Comparison of ENCODE assay signal across 1 cellular context in the genomic region with DNA sequence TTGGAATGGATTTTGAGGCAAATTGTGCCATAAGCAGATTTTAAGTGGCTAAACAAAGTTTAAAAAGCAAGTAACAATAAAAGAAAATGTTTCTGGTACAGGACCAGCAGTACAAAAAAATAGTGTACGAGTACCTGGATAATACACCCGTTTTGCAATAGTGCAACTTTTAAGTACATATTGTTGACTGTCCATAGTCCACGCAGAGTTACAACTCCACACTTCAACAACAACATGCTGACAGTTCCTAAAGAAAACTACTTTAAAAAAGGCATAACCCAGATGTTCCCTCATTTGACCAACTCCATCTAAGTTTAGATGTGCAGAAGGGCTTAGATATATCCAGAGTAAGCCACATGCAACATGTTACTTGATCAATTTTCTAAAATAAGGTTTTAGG.
TF ChIP-seq lines count a peak whose summit lies in the region.

No MANE protein-coding gene starts in this region.

TF ChIP-seq in HepG2, 621 proteins besides CTCF, POLR2A, EP300 and RAD21 (continued from another document and continues in another):
- TF ChIP-seq, protein P1, sequence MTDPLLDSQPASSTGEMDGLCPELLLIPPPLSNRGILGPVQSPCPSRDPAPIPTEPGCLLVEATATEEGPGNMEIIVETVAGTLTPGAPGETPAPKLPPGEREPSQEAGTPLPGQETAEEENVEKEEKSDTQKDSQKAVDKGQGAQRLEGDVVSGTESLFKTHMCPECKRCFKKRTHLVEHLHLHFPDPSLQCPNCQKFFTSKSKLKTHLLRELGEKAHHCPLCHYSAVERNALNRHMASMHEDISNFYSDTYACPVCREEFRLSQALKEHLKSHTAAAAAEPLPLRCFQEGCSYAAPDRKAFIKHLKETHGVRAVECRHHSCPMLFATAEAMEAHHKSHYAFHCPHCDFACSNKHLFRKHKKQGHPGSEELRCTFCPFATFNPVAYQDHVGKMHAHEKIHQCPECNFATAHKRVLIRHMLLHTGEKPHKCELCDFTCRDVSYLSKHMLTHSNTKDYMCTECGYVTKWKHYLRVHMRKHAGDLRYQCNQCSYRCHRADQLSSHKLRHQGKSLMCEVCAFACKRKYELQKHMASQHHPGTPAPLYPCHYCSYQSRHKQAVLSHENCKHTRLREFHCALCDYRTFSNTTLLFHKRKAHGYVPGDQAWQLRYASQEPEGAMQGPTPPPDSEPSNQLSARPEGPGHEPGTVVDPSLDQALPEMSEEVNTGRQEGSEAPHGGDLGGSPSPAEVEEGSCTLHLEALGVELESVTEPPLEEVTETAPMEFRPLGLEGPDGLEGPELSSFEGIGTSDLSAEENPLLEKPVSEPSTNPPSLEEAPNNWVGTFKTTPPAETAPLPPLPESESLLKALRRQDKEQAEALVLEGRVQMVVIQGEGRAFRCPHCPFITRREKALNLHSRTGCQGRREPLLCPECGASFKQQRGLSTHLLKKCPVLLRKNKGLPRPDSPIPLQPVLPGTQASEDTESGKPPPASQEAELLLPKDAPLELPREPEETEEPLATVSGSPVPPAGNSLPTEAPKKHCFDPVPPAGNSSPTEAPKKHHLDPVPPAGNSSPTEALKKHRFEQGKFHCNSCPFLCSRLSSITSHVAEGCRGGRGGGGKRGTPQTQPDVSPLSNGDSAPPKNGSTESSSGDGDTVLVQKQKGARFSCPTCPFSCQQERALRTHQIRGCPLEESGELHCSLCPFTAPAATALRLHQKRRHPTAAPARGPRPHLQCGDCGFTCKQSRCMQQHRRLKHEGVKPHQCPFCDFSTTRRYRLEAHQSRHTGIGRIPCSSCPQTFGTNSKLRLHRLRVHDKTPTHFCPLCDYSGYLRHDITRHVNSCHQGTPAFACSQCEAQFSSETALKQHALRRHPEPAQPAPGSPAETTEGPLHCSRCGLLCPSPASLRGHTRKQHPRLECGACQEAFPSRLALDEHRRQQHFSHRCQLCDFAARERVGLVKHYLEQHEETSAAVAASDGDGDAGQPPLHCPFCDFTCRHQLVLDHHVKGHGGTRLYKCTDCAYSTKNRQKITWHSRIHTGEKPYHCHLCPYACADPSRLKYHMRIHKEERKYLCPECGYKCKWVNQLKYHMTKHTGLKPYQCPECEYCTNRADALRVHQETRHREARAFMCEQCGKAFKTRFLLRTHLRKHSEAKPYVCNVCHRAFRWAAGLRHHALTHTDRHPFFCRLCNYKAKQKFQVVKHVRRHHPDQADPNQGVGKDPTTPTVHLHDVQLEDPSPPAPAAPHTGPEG (CRISPR knock-in tag; IDR thresholded peaks at IDR 0.05), result no peak
- TF ChIP-seq, protein P2, sequence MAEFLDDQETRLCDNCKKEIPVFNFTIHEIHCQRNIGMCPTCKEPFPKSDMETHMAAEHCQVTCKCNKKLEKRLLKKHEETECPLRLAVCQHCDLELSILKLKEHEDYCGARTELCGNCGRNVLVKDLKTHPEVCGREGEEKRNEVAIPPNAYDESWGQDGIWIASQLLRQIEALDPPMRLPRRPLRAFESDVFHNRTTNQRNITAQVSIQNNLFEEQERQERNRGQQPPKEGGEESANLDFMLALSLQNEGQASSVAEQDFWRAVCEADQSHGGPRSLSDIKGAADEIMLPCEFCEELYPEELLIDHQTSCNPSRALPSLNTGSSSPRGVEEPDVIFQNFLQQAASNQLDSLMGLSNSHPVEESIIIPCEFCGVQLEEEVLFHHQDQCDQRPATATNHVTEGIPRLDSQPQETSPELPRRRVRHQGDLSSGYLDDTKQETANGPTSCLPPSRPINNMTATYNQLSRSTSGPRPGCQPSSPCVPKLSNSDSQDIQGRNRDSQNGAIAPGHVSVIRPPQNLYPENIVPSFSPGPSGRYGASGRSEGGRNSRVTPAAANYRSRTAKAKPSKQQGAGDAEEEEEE (CRISPR knock-in tag; IDR thresholded peaks at IDR 0.05; ENCODE audit: borderline replicate concordance), result no peak
- TF ChIP-seq EZH2 (conservative IDR thresholded peaks at IDR 0.05; ENCODE audit: low read depth, low read length) (no peak), ZFP90 (CRISPR knock-in tag; IDR thresholded peaks at IDR 0.05; ENCODE audit: borderline replicate concordance) (no peak), THAP11 (CRISPR knock-in tag; IDR thresholded peaks at IDR 0.05) (no peak), ARID2 (CRISPR knock-in tag; IDR thresholded peaks at IDR 0.05; ENCODE audit: borderline replicate concordance) (no peak), GLI4 (CRISPR knock-in tag; IDR thresholded peaks at IDR 0.05; ENCODE audit: borderline replicate concordance) (no peak), ATAD3A (CRISPR knock-in tag; IDR thresholded peaks at IDR 0.05) (no peak), THYN1 (CRISPR knock-in tag; IDR thresholded peaks at IDR 0.05; ENCODE audit: borderline replicate concordance, low read depth) (no peak), GZF1 (CRISPR knock-in tag; IDR thresholded peaks at IDR 0.05) (no peak), RBM39 (IDR thresholded peaks at IDR 0.05; ENCODE audit: low read depth, low read length, poor library complexity, severe bottlenecking) (no peak), KLF15 (CRISPR knock-in tag; IDR thresholded peaks at IDR 0.05; ENCODE audit: borderline replicate concordance) (no peak), ZBTB42 (CRISPR knock-in tag; IDR thresholded peaks at IDR 0.05) (no peak), KAT8 (CRISPR knock-in tag; IDR thresholded peaks at IDR 0.05) (peak; percentile 47; the same call in 1 of the 2 replicates), ZC3H4 (CRISPR knock-in tag; IDR thresholded peaks at IDR 0.05; ENCODE audit: borderline replicate concordance) (no peak), ZNF34 (CRISPR knock-in tag; IDR thresholded peaks at IDR 0.05; ENCODE audit: borderline replicate concordance) (no peak), GTF3A (CRISPR knock-in tag; conservative IDR thresholded peaks at IDR 0.05) (no peak), ZFYVE20 (CRISPR knock-in tag; IDR thresholded peaks at IDR 0.05; ENCODE audit: borderline replicate concordance, low read depth) (no peak)
- TF ChIP-seq, protein P3, sequence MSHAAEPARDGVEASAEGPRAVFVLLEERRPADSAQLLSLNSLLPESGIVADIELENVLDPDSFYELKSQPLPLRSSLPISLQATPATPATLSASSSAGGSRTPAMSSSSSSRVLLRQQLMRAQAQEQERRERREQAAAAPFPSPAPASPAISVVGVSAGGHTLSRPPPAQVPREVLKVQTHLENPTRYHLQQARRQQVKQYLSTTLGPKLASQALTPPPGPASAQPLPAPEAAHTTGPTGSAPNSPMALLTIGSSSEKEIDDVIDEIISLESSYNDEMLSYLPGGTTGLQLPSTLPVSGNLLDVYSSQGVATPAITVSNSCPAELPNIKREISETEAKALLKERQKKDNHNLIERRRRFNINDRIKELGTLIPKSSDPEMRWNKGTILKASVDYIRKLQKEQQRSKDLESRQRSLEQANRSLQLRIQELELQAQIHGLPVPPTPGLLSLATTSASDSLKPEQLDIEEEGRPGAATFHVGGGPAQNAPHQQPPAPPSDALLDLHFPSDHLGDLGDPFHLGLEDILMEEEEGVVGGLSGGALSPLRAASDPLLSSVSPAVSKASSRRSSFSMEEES (CRISPR knock-in tag; IDR thresholded peaks at IDR 0.05), result no peak
- TF ChIP-seq, protein P4, sequence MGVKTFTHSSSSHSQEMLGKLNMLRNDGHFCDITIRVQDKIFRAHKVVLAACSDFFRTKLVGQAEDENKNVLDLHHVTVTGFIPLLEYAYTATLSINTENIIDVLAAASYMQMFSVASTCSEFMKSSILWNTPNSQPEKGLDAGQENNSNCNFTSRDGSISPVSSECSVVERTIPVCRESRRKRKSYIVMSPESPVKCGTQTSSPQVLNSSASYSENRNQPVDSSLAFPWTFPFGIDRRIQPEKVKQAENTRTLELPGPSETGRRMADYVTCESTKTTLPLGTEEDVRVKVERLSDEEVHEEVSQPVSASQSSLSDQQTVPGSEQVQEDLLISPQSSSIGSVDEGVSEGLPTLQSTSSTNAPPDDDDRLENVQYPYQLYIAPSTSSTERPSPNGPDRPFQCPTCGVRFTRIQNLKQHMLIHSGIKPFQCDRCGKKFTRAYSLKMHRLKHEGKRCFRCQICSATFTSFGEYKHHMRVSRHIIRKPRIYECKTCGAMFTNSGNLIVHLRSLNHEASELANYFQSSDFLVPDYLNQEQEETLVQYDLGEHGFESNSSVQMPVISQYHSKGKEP (CRISPR knock-in tag; IDR thresholded peaks at IDR 0.05), result no peak
- TF ChIP-seq, protein P5, sequence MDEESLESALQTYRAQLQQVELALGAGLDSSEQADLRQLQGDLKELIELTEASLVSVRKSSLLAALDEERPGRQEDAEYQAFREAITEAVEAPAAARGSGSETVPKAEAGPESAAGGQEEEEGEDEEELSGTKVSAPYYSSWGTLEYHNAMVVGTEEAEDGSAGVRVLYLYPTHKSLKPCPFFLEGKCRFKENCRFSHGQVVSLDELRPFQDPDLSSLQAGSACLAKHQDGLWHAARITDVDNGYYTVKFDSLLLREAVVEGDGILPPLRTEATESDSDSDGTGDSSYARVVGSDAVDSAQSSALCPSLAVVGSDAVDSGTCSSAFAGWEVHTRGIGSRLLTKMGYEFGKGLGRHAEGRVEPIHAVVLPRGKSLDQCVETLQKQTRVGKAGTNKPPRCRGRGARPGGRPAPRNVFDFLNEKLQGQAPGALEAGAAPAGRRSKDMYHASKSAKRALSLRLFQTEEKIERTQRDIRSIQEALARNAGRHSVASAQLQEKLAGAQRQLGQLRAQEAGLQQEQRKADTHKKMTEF (CRISPR knock-in tag; IDR thresholded peaks at IDR 0.05), result peak; percentile 63; the same call in 1 of the 2 replicates
- TF ChIP-seq, protein P6, sequence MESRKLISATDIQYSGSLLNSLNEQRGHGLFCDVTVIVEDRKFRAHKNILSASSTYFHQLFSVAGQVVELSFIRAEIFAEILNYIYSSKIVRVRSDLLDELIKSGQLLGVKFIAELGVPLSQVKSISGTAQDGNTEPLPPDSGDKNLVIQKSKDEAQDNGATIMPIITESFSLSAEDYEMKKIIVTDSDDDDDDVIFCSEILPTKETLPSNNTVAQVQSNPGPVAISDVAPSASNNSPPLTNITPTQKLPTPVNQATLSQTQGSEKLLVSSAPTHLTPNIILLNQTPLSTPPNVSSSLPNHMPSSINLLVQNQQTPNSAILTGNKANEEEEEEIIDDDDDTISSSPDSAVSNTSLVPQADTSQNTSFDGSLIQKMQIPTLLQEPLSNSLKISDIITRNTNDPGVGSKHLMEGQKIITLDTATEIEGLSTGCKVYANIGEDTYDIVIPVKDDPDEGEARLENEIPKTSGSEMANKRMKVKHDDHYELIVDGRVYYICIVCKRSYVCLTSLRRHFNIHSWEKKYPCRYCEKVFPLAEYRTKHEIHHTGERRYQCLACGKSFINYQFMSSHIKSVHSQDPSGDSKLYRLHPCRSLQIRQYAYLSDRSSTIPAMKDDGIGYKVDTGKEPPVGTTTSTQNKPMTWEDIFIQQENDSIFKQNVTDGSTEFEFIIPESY (CRISPR knock-in tag; IDR thresholded peaks at IDR 0.05), result no peak
- TF ChIP-seq, protein P7, sequence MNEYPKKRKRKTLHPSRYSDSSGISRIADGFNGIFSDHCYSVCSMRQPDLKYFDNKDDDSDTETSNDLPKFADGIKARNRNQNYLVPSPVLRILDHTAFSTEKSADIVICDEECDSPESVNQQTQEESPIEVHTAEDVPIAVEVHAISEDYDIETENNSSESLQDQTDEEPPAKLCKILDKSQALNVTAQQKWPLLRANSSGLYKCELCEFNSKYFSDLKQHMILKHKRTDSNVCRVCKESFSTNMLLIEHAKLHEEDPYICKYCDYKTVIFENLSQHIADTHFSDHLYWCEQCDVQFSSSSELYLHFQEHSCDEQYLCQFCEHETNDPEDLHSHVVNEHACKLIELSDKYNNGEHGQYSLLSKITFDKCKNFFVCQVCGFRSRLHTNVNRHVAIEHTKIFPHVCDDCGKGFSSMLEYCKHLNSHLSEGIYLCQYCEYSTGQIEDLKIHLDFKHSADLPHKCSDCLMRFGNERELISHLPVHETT (CRISPR knock-in tag; conservative IDR thresholded peaks at IDR 0.05), result no peak
- TF ChIP-seq, protein P8, sequence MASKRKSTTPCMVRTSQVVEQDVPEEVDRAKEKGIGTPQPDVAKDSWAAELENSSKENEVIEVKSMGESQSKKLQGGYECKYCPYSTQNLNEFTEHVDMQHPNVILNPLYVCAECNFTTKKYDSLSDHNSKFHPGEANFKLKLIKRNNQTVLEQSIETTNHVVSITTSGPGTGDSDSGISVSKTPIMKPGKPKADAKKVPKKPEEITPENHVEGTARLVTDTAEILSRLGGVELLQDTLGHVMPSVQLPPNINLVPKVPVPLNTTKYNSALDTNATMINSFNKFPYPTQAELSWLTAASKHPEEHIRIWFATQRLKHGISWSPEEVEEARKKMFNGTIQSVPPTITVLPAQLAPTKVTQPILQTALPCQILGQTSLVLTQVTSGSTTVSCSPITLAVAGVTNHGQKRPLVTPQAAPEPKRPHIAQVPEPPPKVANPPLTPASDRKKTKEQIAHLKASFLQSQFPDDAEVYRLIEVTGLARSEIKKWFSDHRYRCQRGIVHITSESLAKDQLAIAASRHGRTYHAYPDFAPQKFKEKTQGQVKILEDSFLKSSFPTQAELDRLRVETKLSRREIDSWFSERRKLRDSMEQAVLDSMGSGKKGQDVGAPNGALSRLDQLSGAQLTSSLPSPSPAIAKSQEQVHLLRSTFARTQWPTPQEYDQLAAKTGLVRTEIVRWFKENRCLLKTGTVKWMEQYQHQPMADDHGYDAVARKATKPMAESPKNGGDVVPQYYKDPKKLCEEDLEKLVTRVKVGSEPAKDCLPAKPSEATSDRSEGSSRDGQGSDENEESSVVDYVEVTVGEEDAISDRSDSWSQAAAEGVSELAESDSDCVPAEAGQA (IDR thresholded peaks at IDR 0.05; ENCODE audit: low read depth), result no peak
- TF ChIP-seq, protein P8 (CRISPR knock-in tag; IDR thresholded peaks at IDR 0.05; ENCODE audit: borderline replicate concordance), result no peak
- TF ChIP-seq, protein P9, sequence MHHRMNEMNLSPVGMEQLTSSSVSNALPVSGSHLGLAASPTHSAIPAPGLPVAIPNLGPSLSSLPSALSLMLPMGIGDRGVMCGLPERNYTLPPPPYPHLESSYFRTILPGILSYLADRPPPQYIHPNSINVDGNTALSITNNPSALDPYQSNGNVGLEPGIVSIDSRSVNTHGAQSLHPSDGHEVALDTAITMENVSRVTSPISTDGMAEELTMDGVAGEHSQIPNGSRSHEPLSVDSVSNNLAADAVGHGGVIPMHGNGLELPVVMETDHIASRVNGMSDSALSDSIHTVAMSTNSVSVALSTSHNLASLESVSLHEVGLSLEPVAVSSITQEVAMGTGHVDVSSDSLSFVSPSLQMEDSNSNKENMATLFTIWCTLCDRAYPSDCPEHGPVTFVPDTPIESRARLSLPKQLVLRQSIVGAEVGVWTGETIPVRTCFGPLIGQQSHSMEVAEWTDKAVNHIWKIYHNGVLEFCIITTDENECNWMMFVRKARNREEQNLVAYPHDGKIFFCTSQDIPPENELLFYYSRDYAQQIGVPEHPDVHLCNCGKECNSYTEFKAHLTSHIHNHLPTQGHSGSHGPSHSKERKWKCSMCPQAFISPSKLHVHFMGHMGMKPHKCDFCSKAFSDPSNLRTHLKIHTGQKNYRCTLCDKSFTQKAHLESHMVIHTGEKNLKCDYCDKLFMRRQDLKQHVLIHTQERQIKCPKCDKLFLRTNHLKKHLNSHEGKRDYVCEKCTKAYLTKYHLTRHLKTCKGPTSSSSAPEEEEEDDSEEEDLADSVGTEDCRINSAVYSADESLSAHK (CRISPR knock-in tag; IDR thresholded peaks at IDR 0.05; ENCODE audit: borderline replicate concordance), result no peak
